In the genomic region with DNA sequence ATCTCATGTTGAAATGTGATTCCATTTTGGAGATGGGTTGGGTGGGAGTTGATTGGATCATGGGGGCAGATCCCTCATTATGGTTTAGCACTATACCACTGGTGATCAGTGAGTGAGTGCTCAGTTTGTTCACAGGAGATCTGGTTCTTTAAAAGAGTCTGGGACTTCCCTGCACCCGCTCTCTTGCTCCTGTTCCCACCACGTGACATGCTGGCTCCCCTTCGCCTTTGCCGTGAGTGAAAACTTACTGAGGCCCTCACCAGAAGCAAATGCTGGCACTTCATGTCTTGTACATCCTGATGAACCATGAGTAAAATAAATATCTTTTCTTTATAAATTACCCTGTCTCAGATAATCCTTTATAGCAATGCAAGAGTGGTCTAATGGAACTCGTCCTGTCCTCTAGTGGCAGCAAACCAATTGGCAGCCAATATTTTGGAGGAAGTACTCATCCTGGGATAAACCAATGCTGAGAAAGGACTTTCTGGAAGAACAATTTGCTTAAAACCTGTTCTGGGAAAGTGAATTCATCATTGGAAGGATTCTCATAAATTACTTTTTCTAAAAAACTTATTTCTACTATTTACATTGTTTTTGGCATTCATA, we compare ENCODE assay signal across 23 cellular contexts. TPM values are rescaled to one million over a fixed set of nuclear protein-coding genes. Genes with fewer than 3 reads are reported as not detected.
DNase-seq lines count a peak whose midpoint lies in the region; ATAC-seq and TF ChIP-seq lines count a peak whose summit lies in the region.
"Had no signal": no experiment of that assay in that cellular context is flagged by ENCODE, and none has a peak within 500 bp of the region (broad histone marks: within the 10 kb centered on the region; RNA-seq: fewer than 3 reads in every experiment).

No MANE protein-coding gene starts in this region.

- peaks cover 23% of the 10 kb centered on the region for H3K27me3 Mint-ChIP-seq in endodermal cell (ENCODE audit: insufficient read depth)
- peaks cover 40% of the 10 kb centered on the region for H3K27me3 Mint-ChIP-seq in neural crest cell (ENCODE audit: low read depth)

- H3K4me3 Mint-ChIP-seq in endodermal cell (no peak overlapping the region), neural crest cell (no peak overlapping the region)
- H3K4me3 Mint-ChIP-seq: activated naive CD8-positive, alpha-beta T cell treated with anti-CD3 and anti-CD28 coated beads, Interleukin-2, amount 10 ng/mL, durations not matched to agents 7 days and 5 days; naive thymus-derived CD8-positive, alpha-beta T cell had no signal

- H3K9ac ChIP-seq in endodermal cell (ENCODE audit: extremely low read depth, low read length, poor library complexity, severe bottlenecking): no peak overlapping the region

- no peak overlapping the region for H3K27ac ChIP-seq in endodermal cell (ENCODE audit: low read depth, low read length)
- H3K27ac ChIP-seq in heart right ventricle: no peak overlapping the region
- H3K27ac ChIP-seq: HL-60 had no signal

- H3K27ac Mint-ChIP-seq in endodermal cell (no peak overlapping the region), neural crest cell (ENCODE audit: unreplicated experiment) (no peak overlapping the region)
- H3K27ac Mint-ChIP-seq: activated naive CD8-positive, alpha-beta T cell treated with anti-CD3 and anti-CD28 coated beads, Interleukin-2, amount 10 ng/mL, durations not matched to agents 7 days and 5 days; naive thymus-derived CD8-positive, alpha-beta T cell had no signal

- intact Hi-C loops in heart right ventricle (cut with DNase I): no loop called here

- no peaks in the 10 kb centered on the region for H3K36me3 ChIP-seq in endodermal cell (ENCODE audit: control insufficient read depth, insufficient read depth, low read length)
- no peaks in the 10 kb centered on the region for H3K36me3 ChIP-seq in heart right ventricle

- WGBS in endodermal cell (ENCODE audit: insufficient coverage in 1 of 2, insufficient read length in 1 of 2), 2 experiments: 83 to 84% methylated on average over 5 of the region's 5 CpGs
- 68 to 72% methylated on average over 5 of the region's 5 CpGs for WGBS in heart right ventricle, 2 donors

- no peaks in the 10 kb centered on the region for H3K27me3 ChIP-seq in endodermal cell (ENCODE audit: control insufficient read depth, insufficient read depth, low read length, poor library complexity, severe bottlenecking)
- no peaks in the 10 kb centered on the region for H3K27me3 ChIP-seq in heart right ventricle

- H3K9me3 Mint-ChIP-seq in endodermal cell: peaks cover 19% of the 10 kb centered on the region
- H3K9me3 Mint-ChIP-seq in neural crest cell: no peaks in the 10 kb centered on the region
- H3K9me3 Mint-ChIP-seq: activated naive CD8-positive, alpha-beta T cell treated with anti-CD3 and anti-CD28 coated beads, Interleukin-2, amount 10 ng/mL, durations not matched to agents 7 days and 5 days had no signal

- H3K9me3 ChIP-seq in endodermal cell (ENCODE audit: control insufficient read depth, low read length) (no peaks in the 10 kb centered on the region), heart right ventricle (peaks cover 0 to 9% (median 6%) of the 10 kb centered on the region in 11 donors)

- H3K36me3 Mint-ChIP-seq in endodermal cell (ENCODE audit: low read depth) (no peaks in the 10 kb centered on the region), neural crest cell (ENCODE audit: low read depth) (no peaks in the 10 kb centered on the region)
- H3K36me3 Mint-ChIP-seq: activated naive CD8-positive, alpha-beta T cell treated with anti-CD3 and anti-CD28 coated beads, Interleukin-2, amount 10 ng/mL, durations not matched to agents 7 days and 5 days had no signal

- peak; percentile 78 for TF ChIP-seq CTCF in endodermal cell (conservative IDR thresholded peaks at IDR 0.05)
- peak; percentile 35 for TF ChIP-seq CTCF in neural crest cell (conservative IDR thresholded peaks at IDR 0.05)
- peak in 2 of 9 donors; percentile 10 to 12 for TF ChIP-seq CTCF in heart right ventricle (IDR thresholded peaks at IDR 0.05)

- ATAC-seq in heart right ventricle: no peak
- ATAC-seq: left ventricle myocardium superior; naive thymus-derived CD8-positive, alpha-beta T cell; stimulated activated naive CD8-positive, alpha-beta T cell treated with anti-CD3 and anti-CD28 coated beads, Interleukin-15, Interleukin-2, amounts not matched to agents 100 U/mL and 50 U/mL, for 24 hours had no signal

- no peaks in the 10 kb centered on the region for H3K4me1 Mint-ChIP-seq in endodermal cell
- no peaks in the 10 kb centered on the region for H3K4me1 Mint-ChIP-seq in neural crest cell
- H3K4me1 Mint-ChIP-seq: activated naive CD8-positive, alpha-beta T cell treated with anti-CD3 and anti-CD28 coated beads, Interleukin-2, amount 10 ng/mL, durations not matched to agents 7 days and 5 days; naive thymus-derived CD8-positive, alpha-beta T cell had no signal

- H3K4me1 ChIP-seq in endodermal cell (ENCODE audit: control insufficient read depth, insufficient read depth, low read length): no peaks in the 10 kb centered on the region
- no peaks in the 10 kb centered on the region for H3K4me1 ChIP-seq in heart right ventricle

- H3K4me3 ChIP-seq in endodermal cell (ENCODE audit: low read length) (no peak overlapping the region), heart right ventricle (no peak overlapping the region)

- DNase-seq in DMS 273 (lab: John Stamatoyannopoulos, UW; ENCODE audit: unreplicated experiment): peak; percentile 15
- no peak for DNase-seq in DMS 273 treated with DMSO at 0.1 percent for 48 hours (lab: John Stamatoyannopoulos, UW)
- peak; percentile 2 for DNase-seq in OCI-M1 (lab: John Stamatoyannopoulos, UW)
- no peak for DNase-seq in endodermal cell
- no peak for DNase-seq in neural crest cell (ENCODE audit: low read depth, low spot score)
- no peak for DNase-seq in activated CD4-positive, alpha-beta T cell treated with anti-CD3 and anti-CD28 coated beads, Interleukin-2, amount 50 U/mL, for 48 hours
- DNase-seq in hypothalamus (lab: John Stamatoyannopoulos, UW): no peak
- no peak for DNase-seq in heart right ventricle
- DNase-seq: 8988T; activated CD4-positive, alpha-beta T cell treated with anti-CD3 and anti-CD28 coated beads, Interleukin-2, amount 50 U/mL, for 4 hours; activated naive CD8-positive, alpha-beta T cell treated with anti-CD3 and anti-CD28 coated beads, Interleukin-2, amount 10 ng/mL, durations not matched to agents 7 days and 5 days; activated T-cell treated with anti-CD3 and anti-CD28 coated beads, Interleukin-2, amount 50 U/mL, for 48 hours; C1 segment of cervical spinal cord; KG1; left ventricle myocardium superior; naive thymus-derived CD8-positive, alpha-beta T cell; NCI-H1417; NCI-H345; stimulated activated naive CD8-positive, alpha-beta T cell treated with anti-CD3 and anti-CD28 coated beads, Interleukin-15, Interleukin-2, amounts not matched to agents 100 U/mL and 50 U/mL, for 24 hours had no signal

RNA-seq across cellular contexts. Expression of gene CYP4A11, which starts 27.8 kb away (rescaled TPM):
- total RNA-seq in endodermal cell (under 1 TPM; 0.24 to 0.62 TPM), neural crest cell (not detected in 2 replicates), heart right ventricle (under 1 TPM in 1 of 10 donors, not detected in 9; 0.25 TPM)
- not detected for polyA plus RNA-seq in endodermal cell (2013, experiment 1 of 2)
- polyA plus RNA-seq in endodermal cell (2013, experiment 2 of 2): not detected
- under 1 TPM; 0.01 to 0.15 TPM for polyA plus RNA-seq in heart right ventricle
- total RNA-seq: activated naive CD8-positive, alpha-beta T cell treated with anti-CD3 and anti-CD28 coated beads, Interleukin-2, amount 10 ng/mL, durations not matched to agents 7 days and 5 days; fibroblast of lung; left ventricle myocardium superior; naive thymus-derived CD8-positive, alpha-beta T cell; pulmonary artery endothelial cell; urinary bladder had no signal
- polyA plus RNA-seq: fibroblast of lung; naive thymus-derived CD8-positive, alpha-beta T cell had no signal

RNA-seq across cellular contexts. Expression of gene CYP4X1, which starts 54.4 kb away (rescaled TPM):
- 10 to 100 TPM in 1 of 2 donors, 1 to 10 TPM in 1; 8.8 to 12.9 TPM for total RNA-seq in endodermal cell
- polyA plus RNA-seq in endodermal cell (2013, experiment 1 of 2): 1.2 TPM
- 1.5 TPM for polyA plus RNA-seq in endodermal cell (2013, experiment 2 of 2)
- total RNA-seq in neural crest cell: 0.36 and 0.42 TPM in 2 replicates
- total RNA-seq in heart right ventricle: 1 to 10 TPM in 6 of 10 donors, under 1 TPM in 4; 0.28 to 2.2 (median 1.1) TPM
- 1 to 10 TPM; 2.1 to 4.1 TPM for polyA plus RNA-seq in heart right ventricle
- total RNA-seq: activated naive CD8-positive, alpha-beta T cell treated with anti-CD3 and anti-CD28 coated beads, Interleukin-2, amount 10 ng/mL, durations not matched to agents 7 days and 5 days; fibroblast of lung; naive thymus-derived CD8-positive, alpha-beta T cell had no signal
- polyA plus RNA-seq: naive thymus-derived CD8-positive, alpha-beta T cell had no signal

Comparison
In these comparisons a context has a peak if more than half of its experiments do, and no peak if none do; other contexts are left out.
1. DNase-seq: peak in DMS 273 (single experiment) and OCI-M1 (single experiment); none in DMS 273 treated with DMSO at 0.1 percent for 48 hours (single experiment), endodermal cell (single experiment), neural crest cell (single experiment), activated CD4-positive, alpha-beta T cell treated with anti-CD3 and anti-CD28 coated beads, Interleukin-2, amount 50 U/mL, for 48 hours (0 of 2), hypothalamus (0 of 51) and heart right ventricle (0 of 2).